Comparison of ENCODE assay signal across 17 cellular contexts in the genomic region with DNA sequence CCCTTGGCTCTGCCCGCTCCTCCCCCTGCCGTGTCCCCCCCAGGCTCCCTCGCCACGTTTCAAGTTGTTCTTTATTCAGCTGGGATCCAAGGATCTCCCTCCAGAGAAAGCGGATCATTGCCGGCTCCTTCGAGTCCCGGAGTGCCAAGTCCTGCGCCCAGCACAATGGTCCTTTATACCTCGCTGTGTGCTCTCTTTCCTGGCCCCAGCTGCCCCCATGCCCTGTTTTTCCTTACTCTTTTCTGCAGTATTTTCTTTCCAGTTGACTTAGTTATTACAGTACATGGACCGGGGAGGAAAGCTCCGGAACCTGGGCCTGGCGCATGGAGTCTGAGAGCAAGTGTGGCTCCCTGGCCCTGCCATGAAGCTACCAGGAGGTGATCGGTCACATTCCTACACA.
A peak's percentile ranks its signal among the peaks of the same experiment; 100 is the strongest.
DNase-seq lines count a peak whose midpoint lies in the region; ATAC-seq and TF ChIP-seq lines count a peak whose summit lies in the region.
"Had no signal": no experiment of that assay in that cellular context is flagged by ENCODE, and none has a peak within 500 bp of the region (broad histone marks: within the 10 kb centered on the region; RNA-seq: fewer than 3 reads in every experiment).

No MANE protein-coding gene starts in this region.

- DNase-seq in IMR-90 (no peak), globus pallidus (ENCODE audit: low spot score) (peak; percentile 39), neural progenitor cell (ENCODE audit: low spot score) (no peak), superior temporal gyrus (ENCODE audit: extremely low spot score) (peak; percentile 13), kidney tubule cell (ENCODE audit: low spot score) (no peak)
- DNase-seq in natural killer cell treated with Interleukin-12 subunit alpha and Interleukin-12 subunit beta and Interleukin-15 and Interleukin-18, amount 100 ng/mL, for 72 hours (ENCODE audit: low spot score), result no peak
- no peak for DNase-seq in activated naive CD4-positive, alpha-beta T cell treated with anti-CD3 and anti-CD28 coated beads, Interleukin-2, amount 10 ng/mL, durations not matched to agents 7 days and 5 days
- DNase-seq: CD4-positive, alpha-beta T cell; DMS79; KBM-7; NCI-H1436 treated with DMSO at 0.1 percent for 48 hours; NCI-H2029 treated with DMSO at 0.1 percent for 48 hours; NCI-H2171 treated with DMSO at 0.1 percent for 48 hours; NCI-H446 treated with DMSO at 0.1 percent for 48 hours; NK-92 treated with Interleukin-12 subunit alpha and Interleukin-12 subunit beta, amount 100 ng/mL, for 24 hours; OCI-M1 had no signal

- TF ChIP-seq RAD21 in IMR-90 (IDR thresholded peaks at IDR 0.05; ENCODE audit: low read length), result no peak

- no peaks in the 10 kb centered on the region for H3K36me3 ChIP-seq in IMR-90 (ENCODE audit: control insufficient read depth, insufficient read depth, low read length)
- no peaks in the 10 kb centered on the region for H3K36me3 ChIP-seq in neural progenitor cell

- H4K8ac ChIP-seq in IMR-90 (ENCODE audit: low read depth in 2 of 2, low read length in 2 of 2), result no peak overlapping the region

- no peak overlapping the region for H4K5ac ChIP-seq in IMR-90 (ENCODE audit: low read depth, low read length)

- no peaks in the 10 kb centered on the region for H3K36me3 Mint-ChIP-seq in neural progenitor cell
- peaks cover 5% of the 10 kb centered on the region for H3K36me3 Mint-ChIP-seq in natural killer cell treated with Interleukin-12 subunit alpha and Interleukin-12 subunit beta and Interleukin-15 and Interleukin-18, amount 100 ng/mL, for 72 hours
- no peaks in the 10 kb centered on the region for H3K36me3 Mint-ChIP-seq in activated naive CD4-positive, alpha-beta T cell treated with anti-CD3 and anti-CD28 coated beads, Interleukin-2, amount 10 ng/mL, durations not matched to agents 7 days and 5 days

- no peak overlapping the region for H2BK120ac ChIP-seq in IMR-90 (ENCODE audit: low read depth, low read length)

- no peak overlapping the region for H3K4ac ChIP-seq in IMR-90 (ENCODE audit: low read depth, low read length)

- H3K4me1 ChIP-seq in IMR-90 (ENCODE audit: control insufficient read depth, insufficient read depth, low read length), result no peaks in the 10 kb centered on the region
- H3K4me1 ChIP-seq in neural progenitor cell, result peaks cover 9% of the 10 kb centered on the region

- H3K27me3 Mint-ChIP-seq in neural progenitor cell (ENCODE audit: insufficient read depth, low read depth), result peaks cover 6% of the 10 kb centered on the region
- H3K27me3 Mint-ChIP-seq in natural killer cell treated with Interleukin-12 subunit alpha and Interleukin-12 subunit beta and Interleukin-15 and Interleukin-18, amount 100 ng/mL, for 72 hours, result peaks cover 7 to 8% of the 10 kb centered on the region in 2 donors
- H3K27me3 Mint-ChIP-seq in activated naive CD4-positive, alpha-beta T cell treated with anti-CD3 and anti-CD28 coated beads, Interleukin-2, amount 10 ng/mL, durations not matched to agents 7 days and 5 days, result peaks cover 12% of the 10 kb centered on the region
- H3K27me3 Mint-ChIP-seq: CD4-positive, alpha-beta T cell had no signal

- no peak overlapping the region for H3K9ac ChIP-seq in IMR-90 (ENCODE audit: low read depth, low read length)
- H3K9ac ChIP-seq in neural progenitor cell, result no peak overlapping the region

- H3K9me3 ChIP-seq in IMR-90 (ENCODE audit: control insufficient read depth, insufficient read depth, low read length) (peaks cover 3% of the 10 kb centered on the region), neural progenitor cell (ENCODE audit: low read depth) (no peaks in the 10 kb centered on the region)

- H3K79me1 ChIP-seq in IMR-90 (ENCODE audit: low read depth in 1 of 2, low read length in 2 of 2), result no peaks in the 10 kb centered on the region

- H2BK20ac ChIP-seq in IMR-90 (ENCODE audit: low read depth, low read length), result no peak overlapping the region

- H3K23ac ChIP-seq in IMR-90 (ENCODE audit: low read depth, low read length), result no peak overlapping the region

- peak overlapping the region; percentile 33 for H3K27ac Mint-ChIP-seq in neural progenitor cell
- no peak overlapping the region for H3K27ac Mint-ChIP-seq in natural killer cell treated with Interleukin-12 subunit alpha and Interleukin-12 subunit beta and Interleukin-15 and Interleukin-18, amount 100 ng/mL, for 72 hours
- H3K27ac Mint-ChIP-seq in activated naive CD4-positive, alpha-beta T cell treated with anti-CD3 and anti-CD28 coated beads, Interleukin-2, amount 10 ng/mL, durations not matched to agents 7 days and 5 days, result no peak overlapping the region
- H3K27ac Mint-ChIP-seq: B cell; CD4-positive, alpha-beta T cell had no signal

- H3K79me2 ChIP-seq in neural progenitor cell (ENCODE audit: low read depth), result no peaks in the 10 kb centered on the region

- peaks cover 4% of the 10 kb centered on the region for H3K9me3 Mint-ChIP-seq in neural progenitor cell
- no peaks in the 10 kb centered on the region for H3K9me3 Mint-ChIP-seq in natural killer cell treated with Interleukin-12 subunit alpha and Interleukin-12 subunit beta and Interleukin-15 and Interleukin-18, amount 100 ng/mL, for 72 hours
- H3K9me3 Mint-ChIP-seq in activated naive CD4-positive, alpha-beta T cell treated with anti-CD3 and anti-CD28 coated beads, Interleukin-2, amount 10 ng/mL, durations not matched to agents 7 days and 5 days, result peaks cover 2% of the 10 kb centered on the region
- H3K9me3 Mint-ChIP-seq: CD4-positive, alpha-beta T cell had no signal

- CTCF ChIA-PET in IMR-90 (lab: Yijun Ruan, JAX), result no interaction called here
- CTCF ChIA-PET in activated naive CD4-positive, alpha-beta T cell treated with anti-CD3 and anti-CD28 coated beads, Interleukin-2, amount 10 ng/mL, durations not matched to agents 7 days and 5 days (lab: Charles Lee), result no interaction called here

- H3K14ac ChIP-seq in IMR-90 (replicated peaks; ENCODE audit: low read depth, low read length), result no peak overlapping the region

- in situ Hi-C loops in IMR-90 (cut with MboI; ENCODE audit: low sequenced_read_pairs), result no loop called here

- H2AK5ac ChIP-seq in IMR-90 (ENCODE audit: low read depth, low read length), result no peak overlapping the region

- no peak overlapping the region for H3K4me3 Mint-ChIP-seq in neural progenitor cell
- no peak overlapping the region for H3K4me3 Mint-ChIP-seq in natural killer cell treated with Interleukin-12 subunit alpha and Interleukin-12 subunit beta and Interleukin-15 and Interleukin-18, amount 100 ng/mL, for 72 hours
- H3K4me3 Mint-ChIP-seq in activated naive CD4-positive, alpha-beta T cell treated with anti-CD3 and anti-CD28 coated beads, Interleukin-2, amount 10 ng/mL, durations not matched to agents 7 days and 5 days, result no peak overlapping the region
- H3K4me3 Mint-ChIP-seq: B cell; CD4-positive, alpha-beta T cell had no signal

- H4K20me1 ChIP-seq in IMR-90 (ENCODE audit: insufficient read depth, low read length) (no peaks in the 10 kb centered on the region), neural progenitor cell (ENCODE audit: low read depth) (no peaks in the 10 kb centered on the region)

- TF ChIP-seq CTCF in IMR-90 (conservative IDR thresholded peaks at IDR 0.05; ENCODE audit: low read depth, low read length) (no peak), neural progenitor cell (IDR thresholded peaks at IDR 0.05) (no peak)

- H4K91ac ChIP-seq in IMR-90 (ENCODE audit: insufficient read depth, low read depth, low read length), result no peak overlapping the region

- POLR2A ChIA-PET in IMR-90 (lab: Charles Lee; ENCODE audit: unreplicated experiment), result interaction anchor here (0.5 kb wide), 1 partner anchor 24 kb away, joined by 5 read pairs; no protein-coding TSS in a partner anchor

- no peak overlapping the region for H2BK5ac ChIP-seq in IMR-90 (ENCODE audit: low read depth, low read length, poor library complexity, severe bottlenecking)

- ATAC-seq in IMR-90 (ENCODE audit: low read depth), result no peak
- ATAC-seq in natural killer cell treated with Interleukin-12 subunit alpha and Interleukin-12 subunit beta and Interleukin-15 and Interleukin-18, amount 100 ng/mL, for 72 hours, result no peak

- 83% methylated on average over 4 of the region's 14 CpGs; no CpG with 5 or more reads in 1 of the 2 experiments for WGBS in IMR-90 (ENCODE audit: extremely low coverage in 2 of 2, insufficient read length in 1 of 2), 2 experiments

- H3K4me2 ChIP-seq in IMR-90 (ENCODE audit: low read depth, low read length) (no peak overlapping the region), neural progenitor cell (no peak overlapping the region)

- H2AFZ ChIP-seq in IMR-90 (replicated peaks; ENCODE audit: low read length, poor library complexity) (peak overlapping the region; percentile 17), neural progenitor cell (replicated peaks) (peak overlapping the region; percentile 59)

- H3K27me3 ChIP-seq in IMR-90 (ENCODE audit: control insufficient read depth, insufficient read depth, low read length), result no peaks in the 10 kb centered on the region
- no peaks in the 10 kb centered on the region for H3K27me3 ChIP-seq in neural progenitor cell

- BruUV-seq in IMR-90 (replicated peaks; lab: Mats Ljungman, UMichigan), result no TSS peak

- no peak overlapping the region for H3K4me3 ChIP-seq in IMR-90 (ENCODE audit: insufficient read depth, low read depth, low read length)
- H3K4me3 ChIP-seq in neural progenitor cell, result no peak overlapping the region

- no peak overlapping the region for H2BK15ac ChIP-seq in IMR-90 (ENCODE audit: low read depth, low read length)

- H3K56ac ChIP-seq in IMR-90 (ENCODE audit: extremely low read depth, insufficient read depth, low read length), result no peak overlapping the region

- H3K18ac ChIP-seq in IMR-90 (ENCODE audit: low read depth, low read length), result no peak overlapping the region

- no peaks in the 10 kb centered on the region for H3F3A ChIP-seq in neural progenitor cell (ENCODE audit: low read depth)

- H3K27ac ChIP-seq in IMR-90 (ENCODE audit: insufficient read depth, low read length) (no peak overlapping the region), neural progenitor cell (no peak overlapping the region)

- TF ChIP-seq POLR2A in IMR-90 (IDR thresholded peaks at IDR 0.05; ENCODE audit: low read depth, low read length), result no peak

- H3K4me1 Mint-ChIP-seq in neural progenitor cell, result peaks cover 13% of the 10 kb centered on the region
- no peaks in the 10 kb centered on the region for H3K4me1 Mint-ChIP-seq in natural killer cell treated with Interleukin-12 subunit alpha and Interleukin-12 subunit beta and Interleukin-15 and Interleukin-18, amount 100 ng/mL, for 72 hours (ENCODE audit: low read depth in 2 of 2)
- no peaks in the 10 kb centered on the region for H3K4me1 Mint-ChIP-seq in activated naive CD4-positive, alpha-beta T cell treated with anti-CD3 and anti-CD28 coated beads, Interleukin-2, amount 10 ng/mL, durations not matched to agents 7 days and 5 days
- H3K4me1 Mint-ChIP-seq: B cell had no signal

- no peak overlapping the region for H2AK9ac ChIP-seq in IMR-90 (replicated peaks; ENCODE audit: low read depth, low read length, poor library complexity)

- no peaks in the 10 kb centered on the region for H3K9me1 ChIP-seq in IMR-90 (ENCODE audit: insufficient read depth, low read length)

- intact Hi-C loops in IMR-90 (cut with micrococcal nuclease), result no loop called here

- dilution Hi-C loops in IMR-90 (cut with HindIII; ENCODE audit: low sequenced_read_pairs, unreplicated experiment), result no loop called here

TF ChIP-seq in IMR-90, 13 proteins besides CTCF, POLR2A, EP300 and RAD21 (continues in another document):
- no peak for TF ChIP-seq RFX5 (IDR thresholded peaks at IDR 0.05; ENCODE audit: low read depth, low read length)
- no peak for TF ChIP-seq CHD1 (IDR thresholded peaks at IDR 0.05; ENCODE audit: low read depth, low read length)

Comparison
In these comparisons a context has a peak if more than half of its experiments do, and no peak if none do; other contexts are left out.
1. DNase-seq: peak in globus pallidus (single experiment) and superior temporal gyrus (single experiment); none in IMR-90 (single experiment), neural progenitor cell (single experiment), natural killer cell treated with Interleukin-12 subunit alpha and Interleukin-12 subunit beta and Interleukin-15 and Interleukin-18, amount 100 ng/mL, for 72 hours (single experiment), activated naive CD4-positive, alpha-beta T cell treated with anti-CD3 and anti-CD28 coated beads, Interleukin-2, amount 10 ng/mL, durations not matched to agents 7 days and 5 days (single experiment) and kidney tubule cell (single experiment).